Comparison of ENCODE assay signal across 1 cellular context in genomic region chr5:179766021-179766725, GRCh38.
TF ChIP-seq lines count a peak whose summit lies in the region.

No MANE protein-coding gene starts in this region.

TF ChIP-seq in liver, 16 proteins besides CTCF, POLR2A, EP300 and RAD21:
- TF ChIP-seq JUND (IDR thresholded peaks at IDR 0.05) (no peak), EGR1 (IDR thresholded peaks at IDR 0.05; ENCODE audit: low read depth in 2 of 2) (no peak), YY1 (IDR thresholded peaks at IDR 0.05) (no peak), ATF3 (IDR thresholded peaks at IDR 0.05) (no peak), HNF4G (IDR thresholded peaks at IDR 0.05) (no peak), REST (IDR thresholded peaks at IDR 0.05) (no peak), MAX (IDR thresholded peaks at IDR 0.05) (no peak), ZBTB33 (IDR thresholded peaks at IDR 0.05) (no peak), FOXA1 (IDR thresholded peaks at IDR 0.05) (no peak), SP1 (IDR thresholded peaks at IDR 0.05) (no peak), TAF1 (conservative IDR thresholded peaks at IDR 0.05) (no peak), GABPA (IDR thresholded peaks at IDR 0.05 in 1 of 2, conservative IDR thresholded peaks at IDR 0.05 in 1 of 2) (no peak), HNF4A (conservative IDR thresholded peaks at IDR 0.05) (no peak), FOXA2 (IDR thresholded peaks at IDR 0.05) (no peak), RXRA (IDR thresholded peaks at IDR 0.05) (no peak), NR2F2 (IDR thresholded peaks at IDR 0.05) (no peak)
